In the genomic region with DNA sequence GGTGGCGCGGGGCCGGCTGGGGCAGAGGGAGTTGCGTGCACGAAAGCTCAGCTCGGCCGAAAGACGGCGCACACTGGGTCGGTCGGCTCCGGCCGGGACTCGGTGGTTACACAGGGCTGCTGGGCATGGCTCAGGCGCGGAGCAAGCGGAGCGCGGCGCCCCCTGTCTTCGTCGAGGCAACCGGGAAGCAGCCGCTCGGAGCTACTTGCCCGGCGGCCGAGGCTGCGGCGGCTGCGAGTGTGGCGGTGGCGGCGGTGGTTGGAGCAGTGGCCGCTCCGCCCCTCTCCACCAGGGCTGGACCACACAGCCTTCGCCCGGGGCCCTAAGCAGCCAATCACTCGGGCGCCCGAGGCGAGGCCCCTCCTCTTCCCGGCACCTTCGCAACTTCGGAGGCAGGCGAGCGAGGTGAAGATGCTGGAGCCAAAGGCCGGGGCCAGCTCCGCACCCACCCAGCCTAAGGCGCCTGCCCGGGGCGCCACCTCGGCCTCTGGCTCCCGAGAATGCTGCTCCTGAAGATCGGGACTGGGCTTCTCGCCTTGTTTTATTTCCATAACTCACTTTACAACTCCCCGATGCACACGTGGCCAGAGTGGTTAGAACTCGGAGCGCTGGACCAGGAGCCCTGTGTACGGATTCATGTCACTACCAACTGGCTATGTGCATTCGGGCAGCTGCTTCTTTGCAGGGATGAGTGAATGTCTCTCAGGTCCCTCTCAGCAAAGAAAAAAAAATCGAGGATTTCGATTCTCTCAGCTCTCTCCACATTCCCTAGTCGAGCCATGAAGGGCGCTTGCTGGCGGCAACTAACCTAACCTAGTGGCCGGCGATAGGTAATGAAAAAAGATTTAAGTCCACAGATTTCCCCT, we compare ENCODE assay signal across 1 cellular context.
A peak's percentile ranks its signal among the peaks of the same experiment; 100 is the strongest.
TF ChIP-seq lines count a peak whose summit lies in the region.

A gene (minus strand): TSS at position 241 of the 866 bp plus-strand sequence. CDS start 241 bp downstream, outside the sequence.

TF ChIP-seq in HEK293, 187 proteins besides CTCF, POLR2A, EP300 and RAD21 (continued from another document and continues in another):
- TF ChIP-seq ZNF324 (tag by site-specific recombination; IDR thresholded peaks at IDR 0.05) (no peak), ZNF548 (tag by site-specific recombination; IDR thresholded peaks at IDR 0.05) (no peak), ZBTB21 (tag by site-specific recombination; IDR thresholded peaks at IDR 0.05) (no peak), ZSCAN30 (tag by site-specific recombination; IDR thresholded peaks at IDR 0.05) (peak; percentile 90), ZNF623 (tag by site-specific recombination; IDR thresholded peaks at IDR 0.05) (no peak), KLF8 (tag by site-specific recombination; IDR thresholded peaks at IDR 0.05) (peak; percentile 59; the same call in 1 of the 2 replicates), ZFP3 (tag by site-specific recombination; IDR thresholded peaks at IDR 0.05; ENCODE audit: low read depth) (no peak), ZNF2 (tag by site-specific recombination; IDR thresholded peaks at IDR 0.05) (peak; percentile 88), ZNF701 (tag by site-specific recombination; IDR thresholded peaks at IDR 0.05) (no peak), ZNF292 (tag by site-specific recombination; IDR thresholded peaks at IDR 0.05; ENCODE audit: borderline replicate concordance, low read depth) (no peak), ZNF146 (tag by site-specific recombination; IDR thresholded peaks at IDR 0.05) (no peak), ZNF610 (tag by site-specific recombination; IDR thresholded peaks at IDR 0.05; ENCODE audit: borderline replicate concordance) (0 out of 2 replicates have a peak, but pooled peaks have one; percentile 38), ZBTB8A (tag by site-specific recombination; IDR thresholded peaks at IDR 0.05) (peak; percentile 48; the same call in 1 of the 2 replicates), ZNF404 (tag by site-specific recombination; IDR thresholded peaks at IDR 0.05) (no peak), ZBTB7A (tag by site-specific recombination; IDR thresholded peaks at IDR 0.05; ENCODE audit: low read depth) (no peak), ZNF354C (tag by site-specific recombination; IDR thresholded peaks at IDR 0.05; ENCODE audit: borderline replicate concordance, low read depth) (no peak), OSR2 (tag by site-specific recombination; IDR thresholded peaks at IDR 0.05) (peak; percentile 68), KLF9 (tag by site-specific recombination; IDR thresholded peaks at IDR 0.05; ENCODE audit: low read depth) (peak; percentile 45; the same call in 1 of the 2 replicates), ZNF274 (IDR thresholded peaks at IDR 0.05; ENCODE audit: low read length) (no peak), ZNF274 (tag by site-specific recombination; IDR thresholded peaks at IDR 0.05; ENCODE audit: borderline replicate concordance) (no peak)
- TF ChIP-seq, protein P1, sequence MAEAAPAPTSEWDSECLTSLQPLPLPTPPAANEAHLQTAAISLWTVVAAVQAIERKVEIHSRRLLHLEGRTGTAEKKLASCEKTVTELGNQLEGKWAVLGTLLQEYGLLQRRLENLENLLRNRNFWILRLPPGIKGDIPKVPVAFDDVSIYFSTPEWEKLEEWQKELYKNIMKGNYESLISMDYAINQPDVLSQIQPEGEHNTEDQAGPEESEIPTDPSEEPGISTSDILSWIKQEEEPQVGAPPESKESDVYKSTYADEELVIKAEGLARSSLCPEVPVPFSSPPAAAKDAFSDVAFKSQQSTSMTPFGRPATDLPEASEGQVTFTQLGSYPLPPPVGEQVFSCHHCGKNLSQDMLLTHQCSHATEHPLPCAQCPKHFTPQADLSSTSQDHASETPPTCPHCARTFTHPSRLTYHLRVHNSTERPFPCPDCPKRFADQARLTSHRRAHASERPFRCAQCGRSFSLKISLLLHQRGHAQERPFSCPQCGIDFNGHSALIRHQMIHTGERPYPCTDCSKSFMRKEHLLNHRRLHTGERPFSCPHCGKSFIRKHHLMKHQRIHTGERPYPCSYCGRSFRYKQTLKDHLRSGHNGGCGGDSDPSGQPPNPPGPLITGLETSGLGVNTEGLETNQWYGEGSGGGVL (tag by site-specific recombination; IDR thresholded peaks at IDR 0.05) = no peak
- TF ChIP-seq, protein P2, sequence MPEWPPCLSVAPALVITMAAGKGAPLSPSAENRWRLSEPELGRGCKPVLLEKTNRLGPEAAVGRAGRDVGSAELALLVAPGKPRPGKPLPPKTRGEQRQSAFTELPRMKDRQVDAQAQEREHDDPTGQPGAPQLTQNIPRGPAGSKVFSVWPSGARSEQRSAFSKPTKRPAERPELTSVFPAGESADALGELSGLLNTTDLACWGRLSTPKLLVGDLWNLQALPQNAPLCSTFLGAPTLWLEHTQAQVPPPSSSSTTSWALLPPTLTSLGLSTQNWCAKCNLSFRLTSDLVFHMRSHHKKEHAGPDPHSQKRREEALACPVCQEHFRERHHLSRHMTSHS (tag by site-specific recombination; IDR thresholded peaks at IDR 0.05) = no peak
- TF ChIP-seq, protein P3, sequence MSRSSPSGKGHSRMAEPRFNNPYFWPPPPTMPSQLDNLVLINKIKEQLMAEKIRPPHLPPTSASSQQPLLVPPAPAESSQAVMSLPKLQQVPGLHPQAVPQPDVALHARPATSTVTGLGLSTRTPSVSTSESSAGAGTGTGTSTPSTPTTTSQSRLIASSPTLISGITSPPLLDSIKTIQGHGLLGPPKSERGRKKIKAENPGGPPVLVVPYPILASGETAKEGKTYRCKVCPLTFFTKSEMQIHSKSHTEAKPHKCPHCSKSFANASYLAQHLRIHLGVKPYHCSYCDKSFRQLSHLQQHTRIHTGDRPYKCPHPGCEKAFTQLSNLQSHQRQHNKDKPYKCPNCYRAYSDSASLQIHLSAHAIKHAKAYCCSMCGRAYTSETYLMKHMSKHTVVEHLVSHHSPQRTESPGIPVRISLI (tag by site-specific recombination; IDR thresholded peaks at IDR 0.05) = peak; percentile 59; the same call in 1 of the 2 replicates
- TF ChIP-seq, protein P4, sequence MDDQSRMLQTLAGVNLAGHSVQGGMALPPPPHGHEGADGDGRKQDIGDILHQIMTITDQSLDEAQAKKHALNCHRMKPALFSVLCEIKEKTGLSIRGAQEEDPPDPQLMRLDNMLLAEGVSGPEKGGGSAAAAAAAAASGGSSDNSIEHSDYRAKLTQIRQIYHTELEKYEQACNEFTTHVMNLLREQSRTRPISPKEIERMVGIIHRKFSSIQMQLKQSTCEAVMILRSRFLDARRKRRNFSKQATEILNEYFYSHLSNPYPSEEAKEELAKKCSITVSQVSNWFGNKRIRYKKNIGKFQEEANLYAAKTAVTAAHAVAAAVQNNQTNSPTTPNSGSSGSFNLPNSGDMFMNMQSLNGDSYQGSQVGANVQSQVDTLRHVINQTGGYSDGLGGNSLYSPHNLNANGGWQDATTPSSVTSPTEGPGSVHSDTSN (CRISPR knock-in tag; IDR thresholded peaks at IDR 0.05) = 0 out of 2 replicates have a peak, but pooled peaks have one; percentile 44
- TF ChIP-seq, protein P5, sequence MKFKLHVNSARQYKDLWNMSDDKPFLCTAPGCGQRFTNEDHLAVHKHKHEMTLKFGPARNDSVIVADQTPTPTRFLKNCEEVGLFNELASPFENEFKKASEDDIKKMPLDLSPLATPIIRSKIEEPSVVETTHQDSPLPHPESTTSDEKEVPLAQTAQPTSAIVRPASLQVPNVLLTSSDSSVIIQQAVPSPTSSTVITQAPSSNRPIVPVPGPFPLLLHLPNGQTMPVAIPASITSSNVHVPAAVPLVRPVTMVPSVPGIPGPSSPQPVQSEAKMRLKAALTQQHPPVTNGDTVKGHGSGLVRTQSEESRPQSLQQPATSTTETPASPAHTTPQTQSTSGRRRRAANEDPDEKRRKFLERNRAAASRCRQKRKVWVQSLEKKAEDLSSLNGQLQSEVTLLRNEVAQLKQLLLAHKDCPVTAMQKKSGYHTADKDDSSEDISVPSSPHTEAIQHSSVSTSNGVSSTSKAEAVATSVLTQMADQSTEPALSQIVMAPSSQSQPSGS (tag by site-specific recombination; IDR thresholded peaks at IDR 0.05; ENCODE audit: low read depth) = no peak
- TF ChIP-seq, protein P6, sequence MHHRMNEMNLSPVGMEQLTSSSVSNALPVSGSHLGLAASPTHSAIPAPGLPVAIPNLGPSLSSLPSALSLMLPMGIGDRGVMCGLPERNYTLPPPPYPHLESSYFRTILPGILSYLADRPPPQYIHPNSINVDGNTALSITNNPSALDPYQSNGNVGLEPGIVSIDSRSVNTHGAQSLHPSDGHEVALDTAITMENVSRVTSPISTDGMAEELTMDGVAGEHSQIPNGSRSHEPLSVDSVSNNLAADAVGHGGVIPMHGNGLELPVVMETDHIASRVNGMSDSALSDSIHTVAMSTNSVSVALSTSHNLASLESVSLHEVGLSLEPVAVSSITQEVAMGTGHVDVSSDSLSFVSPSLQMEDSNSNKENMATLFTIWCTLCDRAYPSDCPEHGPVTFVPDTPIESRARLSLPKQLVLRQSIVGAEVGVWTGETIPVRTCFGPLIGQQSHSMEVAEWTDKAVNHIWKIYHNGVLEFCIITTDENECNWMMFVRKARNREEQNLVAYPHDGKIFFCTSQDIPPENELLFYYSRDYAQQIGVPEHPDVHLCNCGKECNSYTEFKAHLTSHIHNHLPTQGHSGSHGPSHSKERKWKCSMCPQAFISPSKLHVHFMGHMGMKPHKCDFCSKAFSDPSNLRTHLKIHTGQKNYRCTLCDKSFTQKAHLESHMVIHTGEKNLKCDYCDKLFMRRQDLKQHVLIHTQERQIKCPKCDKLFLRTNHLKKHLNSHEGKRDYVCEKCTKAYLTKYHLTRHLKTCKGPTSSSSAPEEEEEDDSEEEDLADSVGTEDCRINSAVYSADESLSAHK (tag by site-specific recombination; IDR thresholded peaks at IDR 0.05) = no peak
- TF ChIP-seq, protein P7, sequence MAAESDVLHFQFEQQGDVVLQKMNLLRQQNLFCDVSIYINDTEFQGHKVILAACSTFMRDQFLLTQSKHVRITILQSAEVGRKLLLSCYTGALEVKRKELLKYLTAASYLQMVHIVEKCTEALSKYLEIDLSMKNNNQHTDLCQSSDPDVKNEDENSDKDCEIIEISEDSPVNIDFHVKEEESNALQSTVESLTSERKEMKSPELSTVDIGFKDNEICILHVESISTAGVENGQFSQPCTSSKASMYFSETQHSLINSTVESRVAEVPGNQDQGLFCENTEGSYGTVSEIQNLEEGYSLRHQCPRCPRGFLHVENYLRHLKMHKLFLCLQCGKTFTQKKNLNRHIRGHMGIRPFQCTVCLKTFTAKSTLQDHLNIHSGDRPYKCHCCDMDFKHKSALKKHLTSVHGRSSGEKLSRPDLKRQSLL (tag by site-specific recombination; IDR thresholded peaks at IDR 0.05) = peak; percentile 99
- TF ChIP-seq, protein P8, sequence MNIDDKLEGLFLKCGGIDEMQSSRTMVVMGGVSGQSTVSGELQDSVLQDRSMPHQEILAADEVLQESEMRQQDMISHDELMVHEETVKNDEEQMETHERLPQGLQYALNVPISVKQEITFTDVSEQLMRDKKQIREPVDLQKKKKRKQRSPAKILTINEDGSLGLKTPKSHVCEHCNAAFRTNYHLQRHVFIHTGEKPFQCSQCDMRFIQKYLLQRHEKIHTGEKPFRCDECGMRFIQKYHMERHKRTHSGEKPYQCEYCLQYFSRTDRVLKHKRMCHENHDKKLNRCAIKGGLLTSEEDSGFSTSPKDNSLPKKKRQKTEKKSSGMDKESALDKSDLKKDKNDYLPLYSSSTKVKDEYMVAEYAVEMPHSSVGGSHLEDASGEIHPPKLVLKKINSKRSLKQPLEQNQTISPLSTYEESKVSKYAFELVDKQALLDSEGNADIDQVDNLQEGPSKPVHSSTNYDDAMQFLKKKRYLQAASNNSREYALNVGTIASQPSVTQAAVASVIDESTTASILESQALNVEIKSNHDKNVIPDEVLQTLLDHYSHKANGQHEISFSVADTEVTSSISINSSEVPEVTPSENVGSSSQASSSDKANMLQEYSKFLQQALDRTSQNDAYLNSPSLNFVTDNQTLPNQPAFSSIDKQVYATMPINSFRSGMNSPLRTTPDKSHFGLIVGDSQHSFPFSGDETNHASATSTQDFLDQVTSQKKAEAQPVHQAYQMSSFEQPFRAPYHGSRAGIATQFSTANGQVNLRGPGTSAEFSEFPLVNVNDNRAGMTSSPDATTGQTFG (tag by site-specific recombination; IDR thresholded peaks at IDR 0.05; ENCODE audit: borderline replicate concordance) = no peak
- TF ChIP-seq, protein P9, sequence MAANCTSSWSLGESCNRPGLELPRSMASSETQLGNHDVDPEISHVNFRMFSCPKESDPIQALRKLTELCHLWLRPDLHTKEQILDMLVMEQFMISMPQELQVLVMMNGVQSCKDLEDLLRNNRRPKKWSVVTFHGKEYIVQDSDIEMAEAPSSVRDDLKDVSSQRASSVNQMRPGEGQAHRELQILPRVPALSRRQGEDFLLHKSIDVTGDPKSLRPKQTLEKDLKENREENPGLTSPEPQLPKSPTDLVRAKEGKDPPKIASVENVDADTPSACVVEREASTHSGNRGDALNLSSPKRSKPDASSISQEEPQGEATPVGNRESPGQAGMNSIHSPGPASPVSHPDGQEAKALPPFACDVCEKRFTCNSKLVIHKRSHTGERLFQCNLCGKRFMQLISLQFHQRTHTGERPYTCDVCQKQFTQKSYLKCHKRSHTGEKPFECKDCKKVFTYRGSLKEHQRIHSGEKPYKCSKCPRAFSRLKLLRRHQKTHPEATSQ (tag by site-specific recombination; IDR thresholded peaks at IDR 0.05) = peak; percentile 78; the same call in 1 of the 2 replicates
- TF ChIP-seq, protein P10, sequence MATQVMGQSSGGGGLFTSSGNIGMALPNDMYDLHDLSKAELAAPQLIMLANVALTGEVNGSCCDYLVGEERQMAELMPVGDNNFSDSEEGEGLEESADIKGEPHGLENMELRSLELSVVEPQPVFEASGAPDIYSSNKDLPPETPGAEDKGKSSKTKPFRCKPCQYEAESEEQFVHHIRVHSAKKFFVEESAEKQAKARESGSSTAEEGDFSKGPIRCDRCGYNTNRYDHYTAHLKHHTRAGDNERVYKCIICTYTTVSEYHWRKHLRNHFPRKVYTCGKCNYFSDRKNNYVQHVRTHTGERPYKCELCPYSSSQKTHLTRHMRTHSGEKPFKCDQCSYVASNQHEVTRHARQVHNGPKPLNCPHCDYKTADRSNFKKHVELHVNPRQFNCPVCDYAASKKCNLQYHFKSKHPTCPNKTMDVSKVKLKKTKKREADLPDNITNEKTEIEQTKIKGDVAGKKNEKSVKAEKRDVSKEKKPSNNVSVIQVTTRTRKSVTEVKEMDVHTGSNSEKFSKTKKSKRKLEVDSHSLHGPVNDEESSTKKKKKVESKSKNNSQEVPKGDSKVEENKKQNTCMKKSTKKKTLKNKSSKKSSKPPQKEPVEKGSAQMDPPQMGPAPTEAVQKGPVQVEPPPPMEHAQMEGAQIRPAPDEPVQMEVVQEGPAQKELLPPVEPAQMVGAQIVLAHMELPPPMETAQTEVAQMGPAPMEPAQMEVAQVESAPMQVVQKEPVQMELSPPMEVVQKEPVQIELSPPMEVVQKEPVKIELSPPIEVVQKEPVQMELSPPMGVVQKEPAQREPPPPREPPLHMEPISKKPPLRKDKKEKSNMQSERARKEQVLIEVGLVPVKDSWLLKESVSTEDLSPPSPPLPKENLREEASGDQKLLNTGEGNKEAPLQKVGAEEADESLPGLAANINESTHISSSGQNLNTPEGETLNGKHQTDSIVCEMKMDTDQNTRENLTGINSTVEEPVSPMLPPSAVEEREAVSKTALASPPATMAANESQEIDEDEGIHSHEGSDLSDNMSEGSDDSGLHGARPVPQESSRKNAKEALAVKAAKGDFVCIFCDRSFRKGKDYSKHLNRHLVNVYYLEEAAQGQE (tag by site-specific recombination; IDR thresholded peaks at IDR 0.05) = no peak
